ENCODE assay signal across 1 cellular context in the genomic region with DNA sequence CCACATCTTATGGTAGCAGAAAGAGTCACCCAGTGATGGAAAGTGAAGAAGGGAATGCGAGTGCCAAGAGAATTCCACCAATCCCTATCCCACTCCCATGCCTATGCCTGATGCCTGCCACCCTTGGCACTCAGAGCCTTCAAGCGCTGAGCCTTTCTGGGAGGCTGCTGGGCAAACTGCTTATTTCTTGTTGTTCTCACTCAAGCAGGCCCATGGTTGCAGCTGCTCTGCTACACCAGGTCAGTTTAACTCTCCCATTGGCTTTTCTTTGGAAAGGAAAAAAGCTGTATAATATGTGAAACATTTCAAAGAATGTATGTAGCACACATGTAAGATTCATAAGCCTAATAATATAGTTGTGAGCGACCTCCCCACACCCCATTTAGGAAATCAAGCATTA.
TF ChIP-seq lines count a peak whose summit lies in the region.

No MANE protein-coding gene starts in this region.

TF ChIP-seq in K562, 482 proteins besides CTCF, POLR2A, EP300 and RAD21:
- TF ChIP-seq TEAD4 (IDR thresholded peaks at IDR 0.05; ENCODE audit: low read length), result no peak
- 0 out of 2 replicates have a peak, but pooled peaks have one; percentile 66 for TF ChIP-seq TEAD4 (CRISPR knock-in tag; IDR thresholded peaks at IDR 0.05; ENCODE audit: borderline replicate concordance)
- TF ChIP-seq TGIF2 (CRISPR knock-in tag; IDR thresholded peaks at IDR 0.05), result 0 out of 2 replicates have a peak, but pooled peaks have one; percentile 24
- no peak for TF ChIP-seq ZNF316 (IDR thresholded peaks at IDR 0.05)
- no peak for TF ChIP-seq ATF1 (CRISPR knock-in tag; IDR thresholded peaks at IDR 0.05)
- no peak for TF ChIP-seq ATF1 (tag; IDR thresholded peaks at IDR 0.05)
- TF ChIP-seq ZNF347 (CRISPR knock-in tag; IDR thresholded peaks at IDR 0.05; ENCODE audit: low read depth), result no peak
- TF ChIP-seq PCBP2 (IDR thresholded peaks at IDR 0.05; ENCODE audit: low read depth, low read length, poor library complexity, severe bottlenecking), result no peak
- TF ChIP-seq, protein P1, sequence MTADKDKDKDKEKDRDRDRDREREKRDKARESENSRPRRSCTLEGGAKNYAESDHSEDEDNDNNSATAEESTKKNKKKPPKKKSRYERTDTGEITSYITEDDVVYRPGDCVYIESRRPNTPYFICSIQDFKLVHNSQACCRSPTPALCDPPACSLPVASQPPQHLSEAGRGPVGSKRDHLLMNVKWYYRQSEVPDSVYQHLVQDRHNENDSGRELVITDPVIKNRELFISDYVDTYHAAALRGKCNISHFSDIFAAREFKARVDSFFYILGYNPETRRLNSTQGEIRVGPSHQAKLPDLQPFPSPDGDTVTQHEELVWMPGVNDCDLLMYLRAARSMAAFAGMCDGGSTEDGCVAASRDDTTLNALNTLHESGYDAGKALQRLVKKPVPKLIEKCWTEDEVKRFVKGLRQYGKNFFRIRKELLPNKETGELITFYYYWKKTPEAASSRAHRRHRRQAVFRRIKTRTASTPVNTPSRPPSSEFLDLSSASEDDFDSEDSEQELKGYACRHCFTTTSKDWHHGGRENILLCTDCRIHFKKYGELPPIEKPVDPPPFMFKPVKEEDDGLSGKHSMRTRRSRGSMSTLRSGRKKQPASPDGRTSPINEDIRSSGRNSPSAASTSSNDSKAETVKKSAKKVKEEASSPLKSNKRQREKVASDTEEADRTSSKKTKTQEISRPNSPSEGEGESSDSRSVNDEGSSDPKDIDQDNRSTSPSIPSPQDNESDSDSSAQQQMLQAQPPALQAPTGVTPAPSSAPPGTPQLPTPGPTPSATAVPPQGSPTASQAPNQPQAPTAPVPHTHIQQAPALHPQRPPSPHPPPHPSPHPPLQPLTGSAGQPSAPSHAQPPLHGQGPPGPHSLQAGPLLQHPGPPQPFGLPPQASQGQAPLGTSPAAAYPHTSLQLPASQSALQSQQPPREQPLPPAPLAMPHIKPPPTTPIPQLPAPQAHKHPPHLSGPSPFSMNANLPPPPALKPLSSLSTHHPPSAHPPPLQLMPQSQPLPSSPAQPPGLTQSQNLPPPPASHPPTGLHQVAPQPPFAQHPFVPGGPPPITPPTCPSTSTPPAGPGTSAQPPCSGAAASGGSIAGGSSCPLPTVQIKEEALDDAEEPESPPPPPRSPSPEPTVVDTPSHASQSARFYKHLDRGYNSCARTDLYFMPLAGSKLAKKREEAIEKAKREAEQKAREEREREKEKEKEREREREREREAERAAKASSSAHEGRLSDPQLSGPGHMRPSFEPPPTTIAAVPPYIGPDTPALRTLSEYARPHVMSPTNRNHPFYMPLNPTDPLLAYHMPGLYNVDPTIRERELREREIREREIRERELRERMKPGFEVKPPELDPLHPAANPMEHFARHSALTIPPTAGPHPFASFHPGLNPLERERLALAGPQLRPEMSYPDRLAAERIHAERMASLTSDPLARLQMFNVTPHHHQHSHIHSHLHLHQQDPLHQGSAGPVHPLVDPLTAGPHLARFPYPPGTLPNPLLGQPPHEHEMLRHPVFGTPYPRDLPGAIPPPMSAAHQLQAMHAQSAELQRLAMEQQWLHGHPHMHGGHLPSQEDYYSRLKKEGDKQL (CRISPR knock-in tag; IDR thresholded peaks at IDR 0.05; ENCODE audit: borderline replicate concordance), result 0 out of 2 replicates have a peak, but pooled peaks have one; percentile 82
- no peak for TF ChIP-seq HDGF (IDR thresholded peaks at IDR 0.05)
- TF ChIP-seq ZBTB40 (IDR thresholded peaks at IDR 0.05), result no peak
- peak; percentile 34; the same call in 1 of the 2 replicates for TF ChIP-seq ZBTB40 (CRISPR knock-in tag; IDR thresholded peaks at IDR 0.05)
- no peak for TF ChIP-seq AFF4 (CRISPR knock-in tag; IDR thresholded peaks at IDR 0.05)
